1 cellular context compared by ENCODE assay signal in the genomic region with DNA sequence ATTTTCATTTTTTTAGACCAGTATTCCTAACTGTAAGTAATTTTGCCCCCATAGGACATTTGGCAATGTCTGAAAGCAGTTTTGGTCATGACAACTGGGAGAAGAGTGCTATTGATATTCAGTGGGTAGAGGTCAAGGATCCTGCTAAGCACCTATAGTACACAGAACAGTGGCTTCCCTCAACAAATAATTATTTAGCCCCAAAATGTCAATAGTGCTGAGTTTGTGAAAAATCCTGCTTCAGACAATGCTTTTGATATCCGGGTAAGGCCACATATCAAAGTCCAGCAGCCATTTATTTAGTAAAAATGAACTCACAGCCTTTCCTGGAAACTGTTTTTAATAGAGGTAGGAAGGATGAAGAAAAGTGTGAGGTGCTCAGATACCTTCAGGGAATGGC.
TF ChIP-seq lines count a peak whose summit lies in the region.

No MANE protein-coding gene starts in this region.

TF ChIP-seq in HepG2, 621 proteins besides CTCF, POLR2A, EP300 and RAD21 (continued from another document and continues in another):
- TF ChIP-seq, protein P1, sequence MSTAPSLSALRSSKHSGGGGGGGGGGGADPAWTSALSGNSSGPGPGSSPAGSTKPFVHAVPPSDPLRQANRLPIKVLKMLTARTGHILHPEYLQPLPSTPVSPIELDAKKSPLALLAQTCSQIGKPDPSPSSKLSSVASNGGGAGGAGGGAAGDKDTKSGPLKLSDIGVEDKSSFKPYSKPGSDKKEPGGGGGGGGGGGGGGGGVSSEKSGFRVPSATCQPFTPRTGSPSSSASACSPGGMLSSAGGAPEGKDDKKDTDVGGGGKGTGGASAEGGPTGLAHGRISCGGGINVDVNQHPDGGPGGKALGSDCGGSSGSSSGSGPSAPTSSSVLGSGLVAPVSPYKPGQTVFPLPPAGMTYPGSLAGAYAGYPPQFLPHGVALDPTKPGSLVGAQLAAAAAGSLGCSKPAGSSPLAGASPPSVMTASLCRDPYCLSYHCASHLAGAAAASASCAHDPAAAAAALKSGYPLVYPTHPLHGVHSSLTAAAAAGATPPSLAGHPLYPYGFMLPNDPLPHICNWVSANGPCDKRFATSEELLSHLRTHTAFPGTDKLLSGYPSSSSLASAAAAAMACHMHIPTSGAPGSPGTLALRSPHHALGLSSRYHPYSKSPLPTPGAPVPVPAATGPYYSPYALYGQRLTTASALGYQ (CRISPR knock-in tag; IDR thresholded peaks at IDR 0.05) = 0 out of 2 replicates have a peak, but pooled peaks have one; percentile 53
- TF ChIP-seq ZMYM4 (CRISPR knock-in tag; IDR thresholded peaks at IDR 0.05) (no peak), ZNF431 (CRISPR knock-in tag; IDR thresholded peaks at IDR 0.05; ENCODE audit: borderline replicate concordance, low read depth) (no peak), ZNF557 (CRISPR knock-in tag; IDR thresholded peaks at IDR 0.05) (no peak), ZNF251 (CRISPR knock-in tag; IDR thresholded peaks at IDR 0.05) (no peak), FOXA3 (CRISPR knock-in tag; IDR thresholded peaks at IDR 0.05) (peak; percentile 66), TCF7 (IDR thresholded peaks at IDR 0.05; ENCODE audit: low read depth) (peak; percentile 49), U2AF2 (IDR thresholded peaks at IDR 0.05; ENCODE audit: low read depth, low read length) (no peak), ZNF569 (CRISPR knock-in tag; IDR thresholded peaks at IDR 0.05; ENCODE audit: borderline replicate concordance) (no peak), ZNF430 (CRISPR knock-in tag; IDR thresholded peaks at IDR 0.05) (no peak), ZNF12 (CRISPR knock-in tag; IDR thresholded peaks at IDR 0.05) (no peak), CREM (IDR thresholded peaks at IDR 0.05) (peak; percentile 59), CREM (CRISPR knock-in tag; IDR thresholded peaks at IDR 0.05) (no peak), PHF5A (CRISPR knock-in tag; IDR thresholded peaks at IDR 0.05; ENCODE audit: low read depth, unreplicated experiment) (no peak), GTF2F1 (IDR thresholded peaks at IDR 0.05; ENCODE audit: low read length) (no peak), ZNF460 (CRISPR knock-in tag; IDR thresholded peaks at IDR 0.05; ENCODE audit: borderline replicate concordance) (no peak), AGO1 (IDR thresholded peaks at IDR 0.05; ENCODE audit: low read depth, low read length, poor library complexity, severe bottlenecking) (no peak), RBM39 (IDR thresholded peaks at IDR 0.05; ENCODE audit: low read depth, low read length, poor library complexity, severe bottlenecking) (no peak), MXD4 (CRISPR knock-in tag; IDR thresholded peaks at IDR 0.05) (0 out of 2 replicates have a peak, but pooled peaks have one; percentile 17), SRF (IDR thresholded peaks at IDR 0.05; ENCODE audit: low read depth, low read length) (no peak), HOXA3 (CRISPR knock-in tag; IDR thresholded peaks at IDR 0.05) (no peak), HNF4G (IDR thresholded peaks at IDR 0.05; ENCODE audit: borderline replicate concordance, low read depth, low read length) (0 out of 2 replicates have a peak, but pooled peaks have one; percentile 18), HNF4G (CRISPR knock-in tag; IDR thresholded peaks at IDR 0.05; ENCODE audit: borderline replicate concordance, low read depth) (no peak), ZNF615 (CRISPR knock-in tag; IDR thresholded peaks at IDR 0.05; ENCODE audit: borderline replicate concordance) (no peak), ISL2 (CRISPR knock-in tag; IDR thresholded peaks at IDR 0.05) (peak; percentile 74), FOXJ3 (CRISPR knock-in tag; IDR thresholded peaks at IDR 0.05; ENCODE audit: borderline replicate concordance) (peak; percentile 53; the same call in 1 of the 2 replicates)
- TF ChIP-seq, protein P2, sequence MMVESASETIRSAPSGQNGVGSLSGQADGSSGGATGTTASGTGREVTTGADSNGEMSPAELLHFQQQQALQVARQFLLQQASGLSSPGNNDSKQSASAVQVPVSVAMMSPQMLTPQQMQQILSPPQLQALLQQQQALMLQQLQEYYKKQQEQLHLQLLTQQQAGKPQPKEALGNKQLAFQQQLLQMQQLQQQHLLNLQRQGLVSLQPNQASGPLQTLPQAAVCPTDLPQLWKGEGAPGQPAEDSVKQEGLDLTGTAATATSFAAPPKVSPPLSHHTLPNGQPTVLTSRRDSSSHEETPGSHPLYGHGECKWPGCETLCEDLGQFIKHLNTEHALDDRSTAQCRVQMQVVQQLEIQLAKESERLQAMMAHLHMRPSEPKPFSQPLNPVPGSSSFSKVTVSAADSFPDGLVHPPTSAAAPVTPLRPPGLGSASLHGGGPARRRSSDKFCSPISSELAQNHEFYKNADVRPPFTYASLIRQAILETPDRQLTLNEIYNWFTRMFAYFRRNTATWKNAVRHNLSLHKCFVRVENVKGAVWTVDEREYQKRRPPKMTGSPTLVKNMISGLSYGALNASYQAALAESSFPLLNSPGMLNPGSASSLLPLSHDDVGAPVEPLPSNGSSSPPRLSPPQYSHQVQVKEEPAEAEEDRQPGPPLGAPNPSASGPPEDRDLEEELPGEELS (CRISPR knock-in tag; IDR thresholded peaks at IDR 0.05) = peak; percentile 73
- TF ChIP-seq, protein P3, sequence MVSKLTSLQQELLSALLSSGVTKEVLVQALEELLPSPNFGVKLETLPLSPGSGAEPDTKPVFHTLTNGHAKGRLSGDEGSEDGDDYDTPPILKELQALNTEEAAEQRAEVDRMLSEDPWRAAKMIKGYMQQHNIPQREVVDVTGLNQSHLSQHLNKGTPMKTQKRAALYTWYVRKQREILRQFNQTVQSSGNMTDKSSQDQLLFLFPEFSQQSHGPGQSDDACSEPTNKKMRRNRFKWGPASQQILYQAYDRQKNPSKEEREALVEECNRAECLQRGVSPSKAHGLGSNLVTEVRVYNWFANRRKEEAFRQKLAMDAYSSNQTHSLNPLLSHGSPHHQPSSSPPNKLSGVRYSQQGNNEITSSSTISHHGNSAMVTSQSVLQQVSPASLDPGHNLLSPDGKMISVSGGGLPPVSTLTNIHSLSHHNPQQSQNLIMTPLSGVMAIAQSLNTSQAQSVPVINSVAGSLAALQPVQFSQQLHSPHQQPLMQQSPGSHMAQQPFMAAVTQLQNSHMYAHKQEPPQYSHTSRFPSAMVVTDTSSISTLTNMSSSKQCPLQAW (CRISPR knock-in tag; IDR thresholded peaks at IDR 0.05) = no peak
- TF ChIP-seq, protein P4, sequence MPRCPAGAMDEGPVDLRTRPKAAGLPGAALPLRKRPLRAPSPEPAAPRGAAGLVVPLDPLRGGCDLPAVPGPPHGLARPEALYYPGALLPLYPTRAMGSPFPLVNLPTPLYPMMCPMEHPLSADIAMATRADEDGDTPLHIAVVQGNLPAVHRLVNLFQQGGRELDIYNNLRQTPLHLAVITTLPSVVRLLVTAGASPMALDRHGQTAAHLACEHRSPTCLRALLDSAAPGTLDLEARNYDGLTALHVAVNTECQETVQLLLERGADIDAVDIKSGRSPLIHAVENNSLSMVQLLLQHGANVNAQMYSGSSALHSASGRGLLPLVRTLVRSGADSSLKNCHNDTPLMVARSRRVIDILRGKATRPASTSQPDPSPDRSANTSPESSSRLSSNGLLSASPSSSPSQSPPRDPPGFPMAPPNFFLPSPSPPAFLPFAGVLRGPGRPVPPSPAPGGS (CRISPR knock-in tag; IDR thresholded peaks at IDR 0.05) = no peak
- TF ChIP-seq, protein P5, sequence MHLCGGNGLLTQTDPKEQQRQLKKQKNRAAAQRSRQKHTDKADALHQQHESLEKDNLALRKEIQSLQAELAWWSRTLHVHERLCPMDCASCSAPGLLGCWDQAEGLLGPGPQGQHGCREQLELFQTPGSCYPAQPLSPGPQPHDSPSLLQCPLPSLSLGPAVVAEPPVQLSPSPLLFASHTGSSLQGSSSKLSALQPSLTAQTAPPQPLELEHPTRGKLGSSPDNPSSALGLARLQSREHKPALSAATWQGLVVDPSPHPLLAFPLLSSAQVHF (CRISPR knock-in tag; IDR thresholded peaks at IDR 0.05) = no peak
- TF ChIP-seq, protein P6, sequence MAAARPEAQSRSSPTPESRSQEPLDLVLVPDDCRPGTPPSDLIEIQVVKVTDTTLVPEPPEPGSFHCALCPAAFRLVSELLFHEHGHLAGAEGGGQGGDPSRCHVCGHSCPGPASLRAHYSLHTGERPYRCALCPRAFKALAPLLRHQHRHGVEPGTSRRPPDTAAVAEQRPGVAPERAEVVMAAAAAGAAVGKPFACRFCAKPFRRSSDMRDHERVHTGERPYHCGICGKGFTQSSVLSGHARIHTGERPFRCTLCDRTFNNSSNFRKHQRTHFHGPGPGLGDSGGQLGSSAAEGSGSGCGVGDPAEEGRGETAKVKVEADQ (CRISPR knock-in tag; IDR thresholded peaks at IDR 0.05; ENCODE audit: borderline replicate concordance) = no peak
- TF ChIP-seq, protein P7, sequence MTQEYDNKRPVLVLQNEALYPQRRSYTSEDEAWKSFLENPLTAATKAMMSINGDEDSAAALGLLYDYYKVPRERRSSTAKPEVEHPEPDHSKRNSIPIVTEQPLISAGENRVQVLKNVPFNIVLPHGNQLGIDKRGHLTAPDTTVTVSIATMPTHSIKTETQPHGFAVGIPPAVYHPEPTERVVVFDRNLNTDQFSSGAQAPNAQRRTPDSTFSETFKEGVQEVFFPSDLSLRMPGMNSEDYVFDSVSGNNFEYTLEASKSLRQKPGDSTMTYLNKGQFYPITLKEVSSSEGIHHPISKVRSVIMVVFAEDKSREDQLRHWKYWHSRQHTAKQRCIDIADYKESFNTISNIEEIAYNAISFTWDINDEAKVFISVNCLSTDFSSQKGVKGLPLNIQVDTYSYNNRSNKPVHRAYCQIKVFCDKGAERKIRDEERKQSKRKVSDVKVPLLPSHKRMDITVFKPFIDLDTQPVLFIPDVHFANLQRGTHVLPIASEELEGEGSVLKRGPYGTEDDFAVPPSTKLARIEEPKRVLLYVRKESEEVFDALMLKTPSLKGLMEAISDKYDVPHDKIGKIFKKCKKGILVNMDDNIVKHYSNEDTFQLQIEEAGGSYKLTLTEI (CRISPR knock-in tag; conservative IDR thresholded peaks at IDR 0.05) = no peak
- TF ChIP-seq, protein P8, sequence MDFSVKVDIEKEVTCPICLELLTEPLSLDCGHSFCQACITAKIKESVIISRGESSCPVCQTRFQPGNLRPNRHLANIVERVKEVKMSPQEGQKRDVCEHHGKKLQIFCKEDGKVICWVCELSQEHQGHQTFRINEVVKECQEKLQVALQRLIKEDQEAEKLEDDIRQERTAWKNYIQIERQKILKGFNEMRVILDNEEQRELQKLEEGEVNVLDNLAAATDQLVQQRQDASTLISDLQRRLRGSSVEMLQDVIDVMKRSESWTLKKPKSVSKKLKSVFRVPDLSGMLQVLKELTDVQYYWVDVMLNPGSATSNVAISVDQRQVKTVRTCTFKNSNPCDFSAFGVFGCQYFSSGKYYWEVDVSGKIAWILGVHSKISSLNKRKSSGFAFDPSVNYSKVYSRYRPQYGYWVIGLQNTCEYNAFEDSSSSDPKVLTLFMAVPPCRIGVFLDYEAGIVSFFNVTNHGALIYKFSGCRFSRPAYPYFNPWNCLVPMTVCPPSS (IDR thresholded peaks at IDR 0.05) = no peak
- TF ChIP-seq, protein P9, sequence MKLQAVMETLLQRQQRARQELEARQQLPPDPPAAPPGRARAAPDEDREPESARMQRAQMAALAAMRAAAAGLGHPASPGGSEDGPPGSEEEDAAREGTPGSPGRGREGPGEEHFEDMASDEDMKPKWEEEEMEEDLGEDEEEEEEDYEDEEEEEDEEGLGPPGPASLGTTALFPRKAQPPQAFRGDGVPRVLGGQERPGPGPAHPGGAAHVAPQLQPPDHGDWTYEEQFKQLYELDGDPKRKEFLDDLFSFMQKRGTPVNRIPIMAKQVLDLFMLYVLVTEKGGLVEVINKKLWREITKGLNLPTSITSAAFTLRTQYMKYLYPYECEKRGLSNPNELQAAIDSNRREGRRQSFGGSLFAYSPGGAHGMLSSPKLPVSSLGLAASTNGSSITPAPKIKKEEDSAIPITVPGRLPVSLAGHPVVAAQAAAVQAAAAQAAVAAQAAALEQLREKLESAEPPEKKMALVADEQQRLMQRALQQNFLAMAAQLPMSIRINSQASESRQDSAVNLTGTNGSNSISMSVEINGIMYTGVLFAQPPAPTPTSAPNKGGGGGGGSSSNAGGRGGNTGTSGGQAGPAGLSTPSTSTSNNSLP (IDR thresholded peaks at IDR 0.05; ENCODE audit: low read depth, low read length) = peak; percentile 89
- TF ChIP-seq, protein P10, sequence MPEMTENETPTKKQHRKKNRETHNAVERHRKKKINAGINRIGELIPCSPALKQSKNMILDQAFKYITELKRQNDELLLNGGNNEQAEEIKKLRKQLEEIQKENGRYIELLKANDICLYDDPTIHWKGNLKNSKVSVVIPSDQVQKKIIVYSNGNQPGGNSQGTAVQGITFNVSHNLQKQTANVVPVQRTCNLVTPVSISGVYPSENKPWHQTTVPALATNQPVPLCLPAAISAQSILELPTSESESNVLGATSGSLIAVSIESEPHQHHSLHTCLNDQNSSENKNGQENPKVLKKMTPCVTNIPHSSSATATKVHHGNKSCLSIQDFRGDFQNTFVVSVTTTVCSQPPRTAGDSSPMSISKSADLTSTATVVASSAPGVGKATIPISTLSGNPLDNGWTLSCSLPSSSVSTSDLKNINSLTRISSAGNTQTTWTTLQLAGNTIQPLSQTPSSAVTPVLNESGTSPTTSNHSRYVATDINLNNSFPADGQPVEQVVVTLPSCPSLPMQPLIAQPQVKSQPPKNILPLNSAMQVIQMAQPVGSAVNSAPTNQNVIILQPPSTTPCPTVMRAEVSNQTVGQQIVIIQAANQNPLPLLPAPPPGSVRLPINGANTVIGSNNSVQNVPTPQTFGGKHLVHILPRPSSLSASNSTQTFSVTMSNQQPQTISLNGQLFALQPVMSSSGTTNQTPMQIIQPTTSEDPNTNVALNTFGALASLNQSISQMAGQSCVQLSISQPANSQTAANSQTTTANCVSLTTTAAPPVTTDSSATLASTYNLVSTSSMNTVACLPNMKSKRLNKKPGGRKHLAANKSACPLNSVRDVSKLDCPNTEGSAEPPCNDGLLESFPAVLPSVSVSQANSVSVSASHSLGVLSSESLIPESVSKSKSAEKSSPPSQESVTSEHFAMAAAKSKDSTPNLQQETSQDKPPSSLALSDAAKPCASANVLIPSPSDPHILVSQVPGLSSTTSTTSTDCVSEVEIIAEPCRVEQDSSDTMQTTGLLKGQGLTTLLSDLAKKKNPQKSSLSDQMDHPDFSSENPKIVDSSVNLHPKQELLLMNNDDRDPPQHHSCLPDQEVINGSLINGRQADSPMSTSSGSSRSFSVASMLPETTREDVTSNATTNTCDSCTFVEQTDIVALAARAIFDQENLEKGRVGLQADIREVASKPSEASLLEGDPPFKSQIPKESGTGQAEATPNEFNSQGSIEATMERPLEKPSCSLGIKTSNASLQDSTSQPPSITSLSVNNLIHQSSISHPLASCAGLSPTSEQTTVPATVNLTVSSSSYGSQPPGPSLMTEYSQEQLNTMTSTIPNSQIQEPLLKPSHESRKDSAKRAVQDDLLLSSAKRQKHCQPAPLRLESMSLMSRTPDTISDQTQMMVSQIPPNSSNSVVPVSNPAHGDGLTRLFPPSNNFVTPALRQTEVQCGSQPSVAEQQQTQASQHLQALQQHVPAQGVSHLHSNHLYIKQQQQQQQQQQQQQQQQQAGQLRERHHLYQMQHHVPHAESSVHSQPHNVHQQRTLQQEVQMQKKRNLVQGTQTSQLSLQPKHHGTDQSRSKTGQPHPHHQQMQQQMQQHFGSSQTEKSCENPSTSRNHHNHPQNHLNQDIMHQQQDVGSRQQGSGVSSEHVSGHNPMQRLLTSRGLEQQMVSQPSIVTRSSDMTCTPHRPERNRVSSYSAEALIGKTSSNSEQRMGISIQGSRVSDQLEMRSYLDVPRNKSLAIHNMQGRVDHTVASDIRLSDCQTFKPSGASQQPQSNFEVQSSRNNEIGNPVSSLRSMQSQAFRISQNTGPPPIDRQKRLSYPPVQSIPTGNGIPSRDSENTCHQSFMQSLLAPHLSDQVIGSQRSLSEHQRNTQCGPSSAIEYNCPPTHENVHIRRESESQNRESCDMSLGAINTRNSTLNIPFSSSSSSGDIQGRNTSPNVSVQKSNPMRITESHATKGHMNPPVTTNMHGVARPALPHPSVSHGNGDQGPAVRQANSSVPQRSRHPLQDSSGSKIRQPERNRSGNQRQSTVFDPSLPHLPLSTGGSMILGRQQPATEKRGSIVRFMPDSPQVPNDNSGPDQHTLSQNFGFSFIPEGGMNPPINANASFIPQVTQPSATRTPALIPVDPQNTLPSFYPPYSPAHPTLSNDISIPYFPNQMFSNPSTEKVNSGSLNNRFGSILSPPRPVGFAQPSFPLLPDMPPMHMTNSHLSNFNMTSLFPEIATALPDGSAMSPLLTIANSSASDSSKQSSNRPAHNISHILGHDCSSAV (CRISPR knock-in tag; IDR thresholded peaks at IDR 0.05; ENCODE audit: borderline replicate concordance) = no peak
